Comparison of ENCODE assay signal across 1 cellular context in genomic region chr13:42750858-42751257, GRCh38.
A peak's percentile ranks its signal among the peaks of the same experiment; 100 is the strongest.
TF ChIP-seq lines count a peak whose summit lies in the region.

No MANE protein-coding gene starts in this region.

TF ChIP-seq in K562, 482 proteins besides CTCF, POLR2A, EP300 and RAD21 (continued from another document):
- TF ChIP-seq ATF3 (IDR thresholded peaks at IDR 0.05) (peak; percentile 21; the same call in 1 of the 2 replicates), ATF3 (CRISPR knock-in tag; conservative IDR thresholded peaks at IDR 0.05) (no peak)
